In genomic region chr11:2249191-2249916, GRCh38 we compare ENCODE assay signal across 14 cellular contexts. TPM values are rescaled to one million over a fixed set of nuclear protein-coding genes. Genes with fewer than 3 reads are reported as not detected.
A peak's percentile ranks its signal among the peaks of the same experiment; 100 is the strongest.
DNase-seq lines count a peak whose midpoint lies in the region; TF ChIP-seq lines count a peak whose summit lies in the region.
"Had no signal": no experiment of that assay in that cellular context is flagged by ENCODE, and none has a peak within 500 bp of the region (broad histone marks: within the 10 kb centered on the region; RNA-seq: fewer than 3 reads in every experiment).

No MANE protein-coding gene starts in this region.

- H3K4me3 ChIP-seq in BLaER1 treated with 17β-estradiol and CSF1 and Interleukin-3, amounts not matched to agents 10 nM and 100 nM, result no peak overlapping the region
- H3K4me3 ChIP-seq in H7 (ENCODE audit: insufficient read depth, low read depth, low read length) (no peak overlapping the region), testis (no peak overlapping the region), A673 (ENCODE audit: low read depth, low read length, poor library complexity, severe bottlenecking) (no peak overlapping the region)
- H3K4me3 ChIP-seq: A549 had no signal

- no peak overlapping the region for H3K9ac ChIP-seq in BLaER1 treated with 17β-estradiol and CSF1 and Interleukin-3, amounts not matched to agents 10 nM and 100 nM

- H4K20me1 ChIP-seq in BLaER1 treated with 17β-estradiol and CSF1 and Interleukin-3, amounts not matched to agents 10 nM and 100 nM, result no peaks in the 10 kb centered on the region; a peak in 3 of 22 replicates

- H3K27me3 ChIP-seq in BLaER1 treated with 17β-estradiol and CSF1 and Interleukin-3, amounts not matched to agents 10 nM and 100 nM, result peaks cover 0 to 18% (median 7%) of the 10 kb centered on the region in 11 experiments; a peak in 10 of 22 replicates
- no peaks in the 10 kb centered on the region; the same call in 1 of the 2 replicates for H3K27me3 ChIP-seq in H7 (ENCODE audit: control insufficient read depth, insufficient read depth, low read length)
- no peaks in the 10 kb centered on the region for H3K27me3 ChIP-seq in testis
- peaks cover 8% of the 10 kb centered on the region for H3K27me3 ChIP-seq in A673 (replicated peaks; ENCODE audit: insufficient read depth, low read depth, low read length, poor library complexity)

- peak overlapping the region; percentile 1 to 76 (median 63); a peak in 20 of 22 replicates for H3K4me2 ChIP-seq in BLaER1 treated with 17β-estradiol and CSF1 and Interleukin-3, amounts not matched to agents 10 nM and 100 nM
- H3K4me2 ChIP-seq: A549 had no signal

- intact Hi-C loops in testis (cut with DNase I; ENCODE audit: low total_unique reads) (no loop called here), A673 (cut with micrococcal nuclease; ENCODE audit: unreplicated experiment) (no loop called here)

- CTCF ChIA-PET in A673 (lab: Charles Lee), result no interaction called here

- POLR2A ChIA-PET in A673 (lab: Charles Lee; ENCODE audit: low non-redundant PET), result no interaction called here

- H3K27ac ChIP-seq in BLaER1 treated with 17β-estradiol and CSF1 and Interleukin-3, amounts not matched to agents 10 nM and 100 nM, result no peak overlapping the region
- H3K27ac ChIP-seq in testis, result no peak overlapping the region
- no peak overlapping the region for H3K27ac ChIP-seq in A673 (ENCODE audit: low read depth, low read length, poor library complexity, severe bottlenecking)
- H3K27ac ChIP-seq: A549 had no signal

- WGBS in testis, 2 donors, result 82 to 87% methylated on average over 12 to 19 of the region's 20 CpGs

- TF ChIP-seq CTCF in testis (IDR thresholded peaks at IDR 0.05) (no peak), A673 (conservative IDR thresholded peaks at IDR 0.05; ENCODE audit: low read depth, low read length) (no peak)

- H3K9me3 ChIP-seq in BLaER1 treated with 17β-estradiol and CSF1 and Interleukin-3, amounts not matched to agents 10 nM and 100 nM (replicated peaks in 1 of 11), result peaks cover 0 to 7% (median 0%) of the 10 kb centered on the region in 11 experiments; a peak in 1 of 22 replicates
- H3K9me3 ChIP-seq in testis (no peaks in the 10 kb centered on the region), A673 (ENCODE audit: low read depth, low read length, poor library complexity, severe bottlenecking) (no peaks in the 10 kb centered on the region)
- H3K9me3 ChIP-seq: A549 had no signal

- H3K36me3 ChIP-seq in BLaER1 treated with 17β-estradiol and CSF1 and Interleukin-3, amounts not matched to agents 10 nM and 100 nM, result no peaks in the 10 kb centered on the region
- H3K36me3 ChIP-seq in H7 (replicated peaks; ENCODE audit: control insufficient read depth, insufficient read depth, low read length) (no peaks in the 10 kb centered on the region), testis (ENCODE audit: low read depth, missing control alignments) (no peaks in the 10 kb centered on the region), A673 (ENCODE audit: insufficient read depth, low read length, poor library complexity, severe bottlenecking) (no peaks in the 10 kb centered on the region)

- no TSS peak for BruUV-seq in A673 (replicated peaks; lab: Mats Ljungman, UMichigan)

- peak; percentile 22 for DNase-seq in H7
- DNase-seq in islet precursor cell, result peak; percentile 39
- DNase-seq in testis, result peak; percentile 11
- no peak for DNase-seq in GOT3 (lab: John Stamatoyannopoulos, UW)
- DNase-seq in A673 (ENCODE audit: low spot score), result no peak
- DNase-seq: AML-193; C1 segment of cervical spinal cord; CD4-positive, alpha-beta T cell; DMS79; HCEC 1CT; HFFc6 had no signal

- peaks cover 0 to 31% (median 27%) of the 10 kb centered on the region in 10 experiments; a peak in 18 of 20 replicates for H3K4me1 ChIP-seq in BLaER1 treated with 17β-estradiol and CSF1 and Interleukin-3, amounts not matched to agents 10 nM and 100 nM
- H3K4me1 ChIP-seq in testis (no peaks in the 10 kb centered on the region), A673 (ENCODE audit: insufficient read depth, low read length, poor library complexity, severe bottlenecking) (no peaks in the 10 kb centered on the region)
- H3K4me1 ChIP-seq: A549 had no signal

- no peak for TF ChIP-seq POLR2A in testis (IDR thresholded peaks at IDR 0.05)

RNA-seq across cellular contexts. Expression of gene ASCL2, which starts 21.0 kb away (rescaled TPM):
- total RNA-seq in H7 (2014; rRNA removed; shearing (Covaris generic)), result 0.44 and 0.55 TPM in 2 replicates
- total RNA-seq in testis, result 1 to 10 TPM; 4.8 to 5.8 TPM
- polyA plus RNA-seq in testis (ENCODE audit: insufficient read depth, low read depth, low replicate concordance), result 1.3 TPM
- total RNA-seq in A673 (2021), result not detected in 2 replicates
- total RNA-seq: CD4-positive, alpha-beta T cell; HFFc6 had no signal
- polyA plus RNA-seq: A549 had no signal

RNA-seq across cellular contexts. Expression of gene C11orf21, which starts 52.4 kb away (rescaled TPM):
- not detected in 2 replicates for total RNA-seq in H7 (2014; rRNA removed; shearing (Covaris generic))
- total RNA-seq in testis, result under 1 TPM; 0.12 to 0.47 TPM
- 0.88 TPM for polyA plus RNA-seq in testis (ENCODE audit: insufficient read depth, low read depth, low replicate concordance)
- not detected in 2 replicates for total RNA-seq in A673 (2021)
- total RNA-seq: H1, HFFc6 had no signal
- polyA plus RNA-seq: A549, H1 had no signal

RNA-seq across cellular contexts. Expression of gene TSPAN32, which starts 52.5 kb away (rescaled TPM):
- total RNA-seq in H7 (2014; rRNA removed; shearing (Covaris generic)), result not detected in 2 replicates
- total RNA-seq in testis (1 to 10 TPM; 1.0 to 1.1 TPM), A673 (2021) (not detected in 2 replicates)
- polyA plus RNA-seq in testis (ENCODE audit: insufficient read depth, low read depth, low replicate concordance), result 1.5 TPM
- total RNA-seq: H1, HFFc6 had no signal
- polyA plus RNA-seq: A549, H1 had no signal

Comparison
In these comparisons a context has a peak if more than half of its experiments do, and no peak if none do; other contexts are left out.
1. DNase-seq: peak in H7 (single experiment), islet precursor cell (single experiment) and testis (single experiment); none in GOT3 (single experiment) and A673 (single experiment).